ENCODE assay signal across 17 cellular contexts in genomic region chr15:63950911-63951481, GRCh38.
DNase-seq lines count a peak whose midpoint lies in the region; ATAC-seq, FAIRE-seq and TF ChIP-seq lines count a peak whose summit lies in the region.
"Had no signal": no experiment of that assay in that cellular context is flagged by ENCODE, and none has a peak within 500 bp of the region (broad histone marks: within the 10 kb centered on the region; RNA-seq: fewer than 3 reads in every experiment).

No MANE protein-coding gene starts in this region.

- H3K4me3 ChIP-seq in adipocyte (ENCODE audit: low read length), result no peak overlapping the region
- no peak overlapping the region for H3K4me3 ChIP-seq in fibroblast of the aortic adventitia (ENCODE audit: low read depth, low read length)
- H3K4me3 ChIP-seq in smooth muscle cell, result no peak overlapping the region
- H3K4me3 ChIP-seq: colonic mucosa, GM12878, heart right ventricle, stomach had no signal

- H3K4me2 ChIP-seq in smooth muscle cell, result no peak overlapping the region

- H3K4me1 ChIP-seq in adipocyte (ENCODE audit: control insufficient read depth, insufficient read depth, low read length) (peaks cover 15% of the 10 kb centered on the region), smooth muscle cell (ENCODE audit: low read depth) (no peaks in the 10 kb centered on the region)
- H3K4me1 ChIP-seq: colonic mucosa had no signal

- in situ Hi-C loops in GM13977 (cut with MboI; ENCODE audit: low pct_unique_long_range_greater_than_20kb, low sequenced_read_pairs, unreplicated experiment), result no loop called here

- no peaks in the 10 kb centered on the region for H3K79me2 ChIP-seq in smooth muscle cell (ENCODE audit: low read depth)

- intact Hi-C loops in posterior cingulate gyrus (cut with DNase I), result no loop called here

- TF ChIP-seq CTCF in fibroblast of the aortic adventitia (IDR thresholded peaks at IDR 0.05; ENCODE audit: insufficient read depth, low read length), result no peak
- no peak for TF ChIP-seq CTCF in smooth muscle cell (IDR thresholded peaks at IDR 0.05; ENCODE audit: borderline replicate concordance, insufficient read depth, poor library complexity, severe bottlenecking)
- no peak for TF ChIP-seq CTCF in GM13977 (IDR thresholded peaks at IDR 0.05; ENCODE audit: extremely low read depth, insufficient read depth, missing control alignments)

- peaks cover 0 to 5% (median 2%) of the 10 kb centered on the region in 3 donors for H3K27me3 Mint-ChIP-seq in immature natural killer cell (ENCODE audit: low read depth in 3 of 3)
- H3K27me3 Mint-ChIP-seq: progenitor cell of endocrine pancreas had no signal

- no peak overlapping the region for H3K27ac Mint-ChIP-seq in immature natural killer cell
- H3K27ac Mint-ChIP-seq: H9, progenitor cell of endocrine pancreas had no signal

- H3K9me3 Mint-ChIP-seq in immature natural killer cell, result no peaks in the 10 kb centered on the region
- H3K9me3 Mint-ChIP-seq: H9 had no signal

- no peak for FAIRE-seq in H54 (lab: Jason Lieb, UNC)
- FAIRE-seq: D721Med, GM12878, GM19239 had no signal

- H3K36me3 Mint-ChIP-seq in immature natural killer cell, result peaks cover 0 to 3% (median 1%) of the 10 kb centered on the region in 3 donors

- no peak overlapping the region for H3K4me3 Mint-ChIP-seq in immature natural killer cell
- H3K4me3 Mint-ChIP-seq: H9 had no signal

- H3K9me3 ChIP-seq in adipocyte (ENCODE audit: control insufficient read depth, low read length) (no peaks in the 10 kb centered on the region), smooth muscle cell (replicated peaks; ENCODE audit: low read depth) (no peaks in the 10 kb centered on the region)
- H3K9me3 ChIP-seq: colonic mucosa, heart right ventricle, stomach had no signal

- 56% methylated on average over 6 of the region's 6 CpGs for WGBS in smooth muscle cell (ENCODE audit: low lambda C conversion rate)

- H2AFZ ChIP-seq in smooth muscle cell (ENCODE audit: low read depth), result no peak overlapping the region

- no peaks in the 10 kb centered on the region for H4K20me1 ChIP-seq in smooth muscle cell (ENCODE audit: low read depth)

- no peak for TF ChIP-seq POLR2A in H54 (IDR thresholded peaks at IDR 0.05; ENCODE audit: low read depth, low read length)

- no peaks in the 10 kb centered on the region for H3K36me3 ChIP-seq in adipocyte (ENCODE audit: control insufficient read depth, insufficient read depth, low read length, severe bottlenecking)
- H3K36me3 ChIP-seq in smooth muscle cell (ENCODE audit: low read depth), result no peaks in the 10 kb centered on the region
- H3K36me3 ChIP-seq: colonic mucosa, stomach had no signal

- H3K27me3 ChIP-seq in adipocyte (replicated peaks; ENCODE audit: control insufficient read depth, insufficient read depth, low read length), result no peaks in the 10 kb centered on the region
- H3K27me3 ChIP-seq in smooth muscle cell (ENCODE audit: low read depth), result no peaks in the 10 kb centered on the region
- H3K27me3 ChIP-seq: colonic mucosa, heart right ventricle, stomach had no signal

- peak overlapping the region; percentile 55 for H3K27ac ChIP-seq in smooth muscle cell (ENCODE audit: low read depth)
- H3K27ac ChIP-seq: colonic mucosa, heart right ventricle had no signal

- DNase-seq in H54 (ENCODE audit: insufficient read length, low spot score), result peak; percentile 18
- DNase-seq in adipocyte (ENCODE audit: low read depth), result peak; percentile 87
- peak; percentile 77 for DNase-seq in fibroblast of the aortic adventitia (ENCODE audit: low read depth)
- DNase-seq in smooth muscle cell (lab: John Stamatoyannopoulos, UW; ENCODE audit: unreplicated experiment), result no peak
- no peak for DNase-seq in posterior cingulate gyrus
- DNase-seq in GM13977 (ENCODE audit: low spot score), result no peak
- DNase-seq in immature natural killer cell, result no peak
- DNase-seq: colonic mucosa, H9, heart right ventricle, NCI-H2107, stomach had no signal

- H3K9ac ChIP-seq in adipocyte (ENCODE audit: low read length), result no peak overlapping the region
- no peak overlapping the region for H3K9ac ChIP-seq in smooth muscle cell (ENCODE audit: low read depth)

- ATAC-seq in HG02763 (IDR thresholded peaks at IDR 0.05; ENCODE audit: unreplicated experiment), result no peak
- ATAC-seq: GM12878, heart right ventricle had no signal

- H3F3A ChIP-seq in smooth muscle cell (ENCODE audit: low read depth), result no peaks in the 10 kb centered on the region

- peaks cover 1 to 6% of the 10 kb centered on the region in 2 donors for H3K4me1 Mint-ChIP-seq in immature natural killer cell

Comparison
In these comparisons a context has a peak if more than half of its experiments do, and no peak if none do; other contexts are left out.
1. DNase-seq: peak in H54 (single experiment), adipocyte (single experiment) and fibroblast of the aortic adventitia (single experiment); none in smooth muscle cell (single experiment), posterior cingulate gyrus (0 of 10), GM13977 (single experiment) and immature natural killer cell (0 of 3).